ENCODE assay signal across 14 cellular contexts in genomic region chr5:108729306-108729645, GRCh38. TPM values are rescaled to one million over a fixed set of nuclear protein-coding genes. Genes with fewer than 3 reads are reported as not detected.
A peak's percentile ranks its signal among the peaks of the same experiment; 100 is the strongest.
DNase-seq lines count a peak whose midpoint lies in the region; ATAC-seq and TF ChIP-seq lines count a peak whose summit lies in the region.
"Had no signal": no experiment of that assay in that cellular context is flagged by ENCODE, and none has a peak within 500 bp of the region (broad histone marks: within the 10 kb centered on the region; RNA-seq: fewer than 3 reads in every experiment).

No MANE protein-coding gene starts in this region.

- no peak for ATAC-seq in naive thymus-derived CD8-positive, alpha-beta T cell
- no peak for ATAC-seq in stimulated activated naive CD8-positive, alpha-beta T cell treated with anti-CD3 and anti-CD28 coated beads, Interleukin-15, Interleukin-2, amounts not matched to agents 100 U/mL and 50 U/mL, for 24 hours
- ATAC-seq in activated CD4-positive, CD25-positive, alpha-beta regulatory T cell treated with anti-CD3 and anti-CD28 coated beads, Interleukin-2, amount 50 U/mL, for 24 hours, result no peak
- ATAC-seq in GM21390 (IDR thresholded peaks at IDR 0.05; ENCODE audit: unreplicated experiment), result no peak

- H3K4me1 ChIP-seq in ACC112 (ENCODE audit: control insufficient read depth, insufficient read depth, low read length, unreplicated experiment), result peaks cover 18% of the 10 kb centered on the region

- DNase-seq in naive thymus-derived CD8-positive, alpha-beta T cell, result no peak
- DNase-seq in stimulated activated naive CD8-positive, alpha-beta T cell treated with anti-CD3 and anti-CD28 coated beads, Interleukin-15, Interleukin-2, amounts not matched to agents 100 U/mL and 50 U/mL, for 24 hours, result no peak
- DNase-seq in stimulated activated CD4-positive, alpha-beta T cell treated with anti-CD3 and anti-CD28 coated beads, Interleukin-2, amount 100 ng/mL, for 24 hours, result no peak
- DNase-seq: activated T-cell treated with anti-CD3 and anti-CD28 coated beads, Interleukin-2, amount 50 U/mL, for 24 hours; caudate nucleus; GDM1; NCI-H1417; NCI-H69; spleen had no signal

- H3K9me3 Mint-ChIP-seq in IgD-negative memory B cell, result no peaks in the 10 kb centered on the region
- no peaks in the 10 kb centered on the region for H3K9me3 Mint-ChIP-seq in brain
- no peaks in the 10 kb centered on the region for H3K9me3 Mint-ChIP-seq in naive thymus-derived CD8-positive, alpha-beta T cell
- H3K9me3 Mint-ChIP-seq: activated T-cell treated with anti-CD3 and anti-CD28 coated beads, Interleukin-2, amount 50 U/mL, for 24 hours had no signal

- no peak overlapping the region for H3K27ac ChIP-seq in ACC112 (ENCODE audit: low read depth, low read length)

- H3K27me3 Mint-ChIP-seq in IgD-negative memory B cell, result no peaks in the 10 kb centered on the region
- no peaks in the 10 kb centered on the region for H3K27me3 Mint-ChIP-seq in brain
- peaks cover 5 to 39% (median 24%) of the 10 kb centered on the region in 5 donors for H3K27me3 Mint-ChIP-seq in naive thymus-derived CD8-positive, alpha-beta T cell

- no peaks in the 10 kb centered on the region for H3K36me3 ChIP-seq in ACC112 (ENCODE audit: insufficient read depth, low read length)
- H3K36me3 ChIP-seq: spleen had no signal

- no peak for TF ChIP-seq CTCF in brain (conservative IDR thresholded peaks at IDR 0.05)

- H3K4me3 Mint-ChIP-seq in IgD-negative memory B cell (peak overlapping the region in 3 of 4 donors; percentile 41 to 94 (median 83)), brain (peak overlapping the region in 4 of 5 experiments; percentile 27 to 71 (median 56))
- H3K4me3 Mint-ChIP-seq in naive thymus-derived CD8-positive, alpha-beta T cell, result peak overlapping the region in 8 of 10 donors; percentile 50 to 88 (median 70)

- H3K79me2 ChIP-seq in ACC112 (ENCODE audit: control insufficient read depth, insufficient read depth, low read length, unreplicated experiment), result no peaks in the 10 kb centered on the region

- peaks cover 36 to 49% (median 43%) of the 10 kb centered on the region in 3 donors for H3K4me1 Mint-ChIP-seq in IgD-negative memory B cell
- H3K4me1 Mint-ChIP-seq in brain, result peaks cover 35% of the 10 kb centered on the region
- H3K4me1 Mint-ChIP-seq in naive thymus-derived CD8-positive, alpha-beta T cell, result peaks cover 11 to 36% (median 23%) of the 10 kb centered on the region in 4 donors

- POLR2A ChIA-PET in naive thymus-derived CD8-positive, alpha-beta T cell (lab: Charles Lee), result interaction anchor here (1.3 to 2.1 kb wide), 2 partner anchors 13 to 19 kb away, joined by 3 to 8 read pairs; partner anchors contain the start of gene FER

- H3K27me3 ChIP-seq in ACC112 (ENCODE audit: insufficient read depth, low read length), result no peaks in the 10 kb centered on the region
- H3K27me3 ChIP-seq: spleen had no signal

- H3K36me3 Mint-ChIP-seq in IgD-negative memory B cell (no peaks in the 10 kb centered on the region), brain (no peaks in the 10 kb centered on the region)
- H3K36me3 Mint-ChIP-seq in naive thymus-derived CD8-positive, alpha-beta T cell, result no peaks in the 10 kb centered on the region

- peak overlapping the region; percentile 58 for H2AFZ ChIP-seq in ACC112 (ENCODE audit: low read length, unreplicated experiment)

- H3K4me3 ChIP-seq in ACC112 (ENCODE audit: low read depth, low read length), result no peak overlapping the region

- peak overlapping the region in 1 of 3 donors; percentile 96 for H3K27ac Mint-ChIP-seq in IgD-negative memory B cell
- H3K27ac Mint-ChIP-seq in brain, result no peak overlapping the region
- H3K27ac Mint-ChIP-seq in naive thymus-derived CD8-positive, alpha-beta T cell, result peak overlapping the region in 1 of 10 donors; percentile 57

RNA-seq across cellular contexts. Expression of gene FER, which starts 18.4 kb away (rescaled TPM):
- polyA plus RNA-seq in IgD-negative memory B cell (12.6 TPM), brain (ENCODE audit: insufficient read depth, low read depth, low replicate concordance) (1.8 TPM)
- total RNA-seq in naive thymus-derived CD8-positive, alpha-beta T cell, result 10 to 100 TPM; 11.4 to 13.8 TPM
- 10 to 100 TPM in 1 of 3 donors, 1 to 10 TPM in 2; 8.8 to 15.0 (median 8.9) TPM for polyA plus RNA-seq in naive thymus-derived CD8-positive, alpha-beta T cell
